Comparison of ENCODE assay signal across 14 cellular contexts in genomic region chr16:68065716-68066305, GRCh38. TPM values are rescaled to one million over a fixed set of nuclear protein-coding genes. Genes with fewer than 3 reads are reported as not detected.
A peak's percentile ranks its signal among the peaks of the same experiment; 100 is the strongest.
DNase-seq lines count a peak whose midpoint lies in the region; ATAC-seq and TF ChIP-seq lines count a peak whose summit lies in the region.
"Had no signal": no experiment of that assay in that cellular context is flagged by ENCODE, and none has a peak within 500 bp of the region (broad histone marks: within the 10 kb centered on the region; RNA-seq: fewer than 3 reads in every experiment).

No MANE protein-coding gene starts in this region.

- H3K4me1 ChIP-seq in left lung, result peaks cover 23 to 79% of the 10 kb centered on the region in 2 donors
- H3K4me1 ChIP-seq in thoracic aorta (ENCODE audit: control insufficient read depth in 1 of 2, low read depth in 2 of 2), result peaks cover 15 to 30% of the 10 kb centered on the region in 2 donors

- H3K4me1 Mint-ChIP-seq in activated T-cell treated with anti-CD3 and anti-CD28 coated beads, Interleukin-2, amount 50 U/mL, for 24 hours (ENCODE audit: low read depth), result peaks cover 78% of the 10 kb centered on the region

- no peak for TF ChIP-seq CTCF in left lung (IDR thresholded peaks at IDR 0.05)
- TF ChIP-seq CTCF in thoracic aorta (IDR thresholded peaks at IDR 0.05), result no peak

- no peaks in the 10 kb centered on the region for H3K27me3 Mint-ChIP-seq in activated T-cell treated with anti-CD3 and anti-CD28 coated beads, Interleukin-2, amount 50 U/mL, for 24 hours

- H3K27ac Mint-ChIP-seq in activated T-cell treated with anti-CD3 and anti-CD28 coated beads, Interleukin-2, amount 50 U/mL, for 24 hours, result peak overlapping the region; percentile 47

- no peaks in the 10 kb centered on the region for H3K9me3 Mint-ChIP-seq in activated T-cell treated with anti-CD3 and anti-CD28 coated beads, Interleukin-2, amount 50 U/mL, for 24 hours
- H3K9me3 Mint-ChIP-seq: activated naive CD4-positive, alpha-beta T cell treated with anti-CD3 and anti-CD28 coated beads, Interleukin-2, amount 50 U/mL, for 72 hours had no signal

- peak overlapping the region; percentile 33 for H3K27ac ChIP-seq in caudate nucleus (ENCODE audit: low read depth, low read length)
- H3K27ac ChIP-seq in left lung, result peak overlapping the region; percentile 67 to 85
- H3K27ac ChIP-seq in thoracic aorta, result peak overlapping the region; percentile 85 to 88

- peaks cover 86% of the 10 kb centered on the region for H3K36me3 Mint-ChIP-seq in activated T-cell treated with anti-CD3 and anti-CD28 coated beads, Interleukin-2, amount 50 U/mL, for 24 hours (ENCODE audit: low read depth)

- no peak overlapping the region for H3K4me3 Mint-ChIP-seq in activated T-cell treated with anti-CD3 and anti-CD28 coated beads, Interleukin-2, amount 50 U/mL, for 24 hours

- no peak overlapping the region for H3K4me3 ChIP-seq in left lung
- H3K4me3 ChIP-seq in thoracic aorta, result no peak overlapping the region
- H3K4me3 ChIP-seq: skin epidermis had no signal

- intact Hi-C loops in left lung (cut with DNase I), result no loop called here

- H3K9me3 ChIP-seq in left lung, result no peaks in the 10 kb centered on the region
- no peaks in the 10 kb centered on the region for H3K9me3 ChIP-seq in thoracic aorta

- H3K36me3 ChIP-seq in left lung, result peaks cover 0 to 39% of the 10 kb centered on the region in 2 donors
- H3K36me3 ChIP-seq in thoracic aorta, result peaks cover 12% of the 10 kb centered on the region

- no peak for DNase-seq in activated T-cell treated with anti-CD3 and anti-CD28 coated beads, Interleukin-2, amount 50 U/mL, for 24 hours
- DNase-seq in activated T-cell treated with anti-CD3 and anti-CD28 coated beads, Interleukin-2, amount 50 U/mL, for 1 hour, result no peak
- no peak for DNase-seq in caudate nucleus (lab: John Stamatoyannopoulos, UW)
- DNase-seq in left lung, result peak in 1 of 2 donors; percentile 41
- no peak for DNase-seq in thoracic aorta (ENCODE audit: low spot score)
- DNase-seq in NCI-H1694 treated with DMSO at 0.1 percent for 48 hours (lab: John Stamatoyannopoulos, UW), result no peak
- DNase-seq in KG1 (lab: John Stamatoyannopoulos, UW), result no peak
- DNase-seq: GOT3, NCI-H2081, SW 1271 had no signal

- ATAC-seq in left lung, result peak; percentile 76
- peak; percentile 63 for ATAC-seq in thoracic aorta (ENCODE audit: insufficient number of reproducible peaks, low FRiP score, low read depth)
- no peak for ATAC-seq in GM21737 (IDR thresholded peaks at IDR 0.05; ENCODE audit: unreplicated experiment)
- ATAC-seq: activated naive CD4-positive, alpha-beta T cell treated with anti-CD3 and anti-CD28 coated beads, Interleukin-2, amount 50 U/mL, for 72 hours had no signal

- no peaks in the 10 kb centered on the region for H3K27me3 ChIP-seq in left lung
- H3K27me3 ChIP-seq in thoracic aorta (replicated peaks; ENCODE audit: insufficient read depth), result no peaks in the 10 kb centered on the region

RNA-seq across cellular contexts. Expression of gene NFATC3, which starts 19.4 kb away (rescaled TPM):
- total RNA-seq in left lung, result 10 to 100 TPM; 58.5 to 65.8 TPM
- 10 to 100 TPM; 51.1 to 56.7 TPM for total RNA-seq in thoracic aorta

RNA-seq across cellular contexts. Expression of gene DUS2, which starts 42.7 kb away (rescaled TPM):
- total RNA-seq in left lung (10 to 100 TPM; 16.2 to 22.4 TPM), thoracic aorta (1 to 10 TPM; 5.3 to 8.4 TPM)

RNA-seq across cellular contexts. Expression of gene DDX28, which starts 42.8 kb away (rescaled TPM):
- total RNA-seq in left lung (10 to 100 TPM in 1 of 2 donors, 1 to 10 TPM in 1; 6.7 to 10.5 TPM), thoracic aorta (1 to 10 TPM; 5.4 to 5.8 TPM)

RNA-seq across cellular contexts. Expression of gene DPEP2NB, which starts 50.1 kb away (rescaled TPM):
- not detected for total RNA-seq in left lung
- total RNA-seq in thoracic aorta, result not detected
- total RNA-seq: activated naive CD4-positive, alpha-beta T cell treated with anti-CD3 and anti-CD28 coated beads, Interleukin-2, amount 50 U/mL, for 72 hours; subcutaneous adipose tissue had no signal

Comparison
In these comparisons a context has a peak if more than half of its experiments do, and no peak if none do; other contexts are left out.
1. H3K27ac ChIP-seq: peak in every context shown above with its lines; median percentile 86 in thoracic aorta; 76 in left lung; 33 in caudate nucleus.